13 cellular contexts compared by ENCODE assay signal in genomic region chr1:19758227-19758830, GRCh38. TPM values are rescaled to one million over a fixed set of nuclear protein-coding genes. Genes with fewer than 3 reads are reported as not detected.
A peak's percentile ranks its signal among the peaks of the same experiment; 100 is the strongest.
DNase-seq lines count a peak whose midpoint lies in the region; ATAC-seq and TF ChIP-seq lines count a peak whose summit lies in the region.
"Had no signal": no experiment of that assay in that cellular context is flagged by ENCODE, and none has a peak within 500 bp of the region (broad histone marks: within the 10 kb centered on the region; RNA-seq: fewer than 3 reads in every experiment).

No MANE protein-coding gene starts in this region.

- TF ChIP-seq CTCF in MCF 10A (IDR thresholded peaks at IDR 0.05; ENCODE audit: unreplicated experiment) (no peak), breast epithelium (IDR thresholded peaks at IDR 0.05) (no peak), foreskin fibroblast (IDR thresholded peaks at IDR 0.05; ENCODE audit: low read depth, low read length) (no peak), upper lobe of right lung (IDR thresholded peaks at IDR 0.05) (no peak)

- POLR2A ChIA-PET in MCF 10A (lab: Yijun Ruan, JAX), result no interaction called here

- intact Hi-C loops in MCF 10A (cut with micrococcal nuclease) (no loop called here), breast epithelium (cut with DNase I; ENCODE audit: low total_unique reads) (no loop called here), upper lobe of right lung (cut with DNase I) (no loop called here)

- H3K4me1 ChIP-seq in breast epithelium (no peaks in the 10 kb centered on the region), upper lobe of right lung (no peaks in the 10 kb centered on the region)

- no peaks in the 10 kb centered on the region for H3K9me3 Mint-ChIP-seq in MCF 10A (ENCODE audit: unreplicated experiment)
- H3K9me3 Mint-ChIP-seq: activated T-helper 17 cell treated with anti-CD3 and anti-CD28 coated beads, Interleukin-2, amount 50 U/mL, for 72 hours had no signal

- H3K27me3 Mint-ChIP-seq in MCF 10A (ENCODE audit: insufficient read depth, unreplicated experiment), result no peaks in the 10 kb centered on the region
- H3K27me3 Mint-ChIP-seq: activated T-helper 17 cell treated with anti-CD3 and anti-CD28 coated beads, Interleukin-2, amount 50 U/mL, for 72 hours had no signal

- H3K4me3 ChIP-seq in breast epithelium (no peak overlapping the region), foreskin fibroblast (ENCODE audit: low read depth in 1 of 2, low read length in 2 of 2) (no peak overlapping the region), upper lobe of right lung (no peak overlapping the region)

- no TSS peak for BruUV-seq in MCF 10A (replicated peaks; lab: Mats Ljungman, UMichigan)

- H3K9me3 ChIP-seq in breast epithelium (no peaks in the 10 kb centered on the region), upper lobe of right lung (no peaks in the 10 kb centered on the region)

- H3K36me3 ChIP-seq in breast epithelium (peaks cover 5% of the 10 kb centered on the region), upper lobe of right lung (peaks cover 22% of the 10 kb centered on the region)

- H3K4me1 Mint-ChIP-seq in MCF 10A (ENCODE audit: insufficient read depth, unreplicated experiment), result peaks cover 6% of the 10 kb centered on the region
- H3K4me1 Mint-ChIP-seq: activated T-helper 17 cell treated with anti-CD3 and anti-CD28 coated beads, Interleukin-2, amount 50 U/mL, for 72 hours had no signal

- DNase-seq in MCF 10A (ENCODE audit: unreplicated experiment) (peak; percentile 35), breast epithelium (ENCODE audit: low spot score in 2 of 2) (no peak), T1000 (lab: John Stamatoyannopoulos, UW) (peak; percentile 56), foreskin fibroblast (peak; percentile 81 to 85), upper lobe of right lung (peak; percentile 21), NCI-H2171 treated with DMSO at 0.1 percent for 48 hours (lab: John Stamatoyannopoulos, UW) (no peak)
- DNase-seq: NCI-H1694 treated with DMSO at 0.1 percent for 48 hours had no signal

- no peak for TF ChIP-seq POLR2A in breast epithelium (IDR thresholded peaks at IDR 0.05)

- CTCF ChIA-PET in MCF 10A (lab: Yijun Ruan, JAX), result interaction anchor here (1.0 kb wide), 1 partner anchor 54 kb away, joined by 3 read pairs; no protein-coding TSS in a partner anchor

- ATAC-seq in upper lobe of right lung, result no peak
- ATAC-seq in GM21367 (IDR thresholded peaks at IDR 0.05; ENCODE audit: unreplicated experiment), result no peak
- no peak for ATAC-seq in HG03159 (IDR thresholded peaks at IDR 0.05; ENCODE audit: unreplicated experiment)
- ATAC-seq: activated T-helper 17 cell treated with anti-CD3 and anti-CD28 coated beads, Interleukin-2, amount 50 U/mL, for 72 hours had no signal

- H3K27ac ChIP-seq in breast epithelium (no peak overlapping the region), upper lobe of right lung (no peak overlapping the region)
- H3K27ac ChIP-seq: 22Rv1, VCaP had no signal

- peaks cover 15% of the 10 kb centered on the region for H3K36me3 Mint-ChIP-seq in MCF 10A (ENCODE audit: insufficient read depth, unreplicated experiment)

- no peak overlapping the region for H3K4me3 Mint-ChIP-seq in MCF 10A (ENCODE audit: unreplicated experiment)
- H3K4me3 Mint-ChIP-seq: activated T-helper 17 cell treated with anti-CD3 and anti-CD28 coated beads, Interleukin-2, amount 50 U/mL, for 72 hours had no signal

- H3K27me3 ChIP-seq in breast epithelium (no peaks in the 10 kb centered on the region), upper lobe of right lung (no peaks in the 10 kb centered on the region)

- no peak overlapping the region for H3K27ac Mint-ChIP-seq in MCF 10A (ENCODE audit: low read depth, unreplicated experiment)
- H3K27ac Mint-ChIP-seq: activated T-helper 17 cell treated with anti-CD3 and anti-CD28 coated beads, Interleukin-2, amount 50 U/mL, for 72 hours had no signal

RNA-seq across cellular contexts. Expression of gene TMCO4, which starts 41.4 kb away (rescaled TPM):
- 19.0 and 20.5 TPM in 2 replicates for total RNA-seq in MCF 10A (2022)
- 10 to 100 TPM; 26.7 to 44.2 (median 34.1) TPM for total RNA-seq in breast epithelium
- 24.3 TPM for total RNA-seq in upper lobe of right lung

RNA-seq across cellular contexts. Expression of gene RNF186, which starts 56.8 kb away (rescaled TPM):
- total RNA-seq in MCF 10A (2022) (not detected in 2 replicates), breast epithelium (1 to 10 TPM in 1 of 3 donors, under 1 TPM in 1, not detected in 1; 0.44 to 4.3 TPM), upper lobe of right lung (not detected)
- total RNA-seq: activated T-helper 17 cell treated with anti-CD3 and anti-CD28 coated beads, Interleukin-2, amount 50 U/mL, for 72 hours; OCI-LY7 had no signal

Comparison
In these comparisons a context has a peak if more than half of its experiments do, and no peak if none do; other contexts are left out.
1. DNase-seq: peak in MCF 10A (single experiment), T1000 (single experiment), foreskin fibroblast (2 of 2) and upper lobe of right lung (single experiment); none in breast epithelium (0 of 2) and NCI-H2171 treated with DMSO at 0.1 percent for 48 hours (single experiment).